ENCODE assay signal across 11 cellular contexts in the genomic region with DNA sequence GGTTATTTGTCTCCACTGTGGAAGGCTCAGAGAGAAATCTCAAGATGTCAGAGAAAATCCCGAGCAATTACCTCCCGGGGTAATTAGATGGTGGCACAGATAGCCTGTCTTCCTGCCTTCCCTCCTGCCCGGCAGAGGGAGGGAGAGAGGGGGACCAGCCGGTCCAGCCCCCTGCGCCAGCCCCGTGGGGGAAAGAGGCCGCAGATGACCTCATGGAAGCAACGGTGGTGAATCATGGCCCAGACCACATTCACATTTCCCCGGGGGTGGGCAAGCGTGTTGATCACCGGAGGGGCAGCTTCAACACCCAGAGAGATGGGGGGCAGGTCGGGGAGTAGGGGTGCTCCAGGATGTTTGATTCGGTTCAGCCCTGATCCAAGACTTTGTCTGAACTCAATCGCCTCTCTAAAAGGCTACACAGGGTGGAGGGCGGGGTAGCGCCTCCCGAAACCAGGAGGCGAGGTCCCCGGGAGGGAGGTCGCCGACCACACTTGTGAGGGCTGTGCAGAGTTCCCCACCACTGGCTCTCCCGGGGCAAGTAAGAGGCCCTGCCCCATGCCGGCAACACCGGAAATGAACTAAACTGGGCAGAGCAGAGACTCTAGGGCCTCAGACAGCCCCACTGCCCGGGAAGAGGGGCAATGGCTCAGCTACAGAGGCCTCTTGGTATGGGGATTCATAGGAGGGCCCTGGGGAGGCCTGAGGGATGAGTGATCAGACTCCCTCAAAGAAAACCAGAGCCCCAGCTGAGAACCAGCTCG.
DNase-seq lines count a peak whose midpoint lies in the region; ATAC-seq, FAIRE-seq and TF ChIP-seq lines count a peak whose summit lies in the region.
"Had no signal": no experiment of that assay in that cellular context is flagged by ENCODE, and none has a peak within 500 bp of the region (broad histone marks: within the 10 kb centered on the region; RNA-seq: fewer than 3 reads in every experiment).

No MANE protein-coding gene starts in this region.

- H3K4me3 ChIP-seq in GM23248 (no peak overlapping the region), fibroblast of lung (replicated peaks in 1 of 4; ENCODE audit: control extremely low read depth in 1 of 4, insufficient read depth in 1 of 4, low read depth in 3 of 4, low read length in 4 of 4) (no peak overlapping the region)

- no peak overlapping the region for H3K27ac ChIP-seq in GM23248
- H3K27ac ChIP-seq in fibroblast of lung (ENCODE audit: insufficient read depth, low read length), result no peak overlapping the region

- FAIRE-seq in RCC 7860 (lab: Jason Lieb, UNC), result peak; percentile 88

- H3K27ac Mint-ChIP-seq in activated T-cell treated with anti-CD3 and anti-CD28 coated beads, Interleukin-2, amount 50 U/mL, for 72 hours, result no peak overlapping the region
- H3K27ac Mint-ChIP-seq: activated CD4-positive, alpha-beta memory T cell treated with anti-CD3 and anti-CD28 coated beads for 36 hours had no signal

- H3K9ac ChIP-seq in GM23248 (peak overlapping the region; percentile 21; the same call in 1 of the 2 replicates), fibroblast of lung (ENCODE audit: insufficient read depth, low read length) (no peak overlapping the region)

- H3K36me3 Mint-ChIP-seq in activated T-cell treated with anti-CD3 and anti-CD28 coated beads, Interleukin-2, amount 50 U/mL, for 72 hours (ENCODE audit: insufficient read depth in 2 of 2), result no peaks in the 10 kb centered on the region
- H3K36me3 Mint-ChIP-seq: activated CD4-positive, alpha-beta memory T cell treated with anti-CD3 and anti-CD28 coated beads for 36 hours; naive thymus-derived CD8-positive, alpha-beta T cell had no signal

- no peaks in the 10 kb centered on the region for H3K36me3 ChIP-seq in GM23248 (ENCODE audit: low read depth)
- no peaks in the 10 kb centered on the region for H3K36me3 ChIP-seq in fibroblast of lung (ENCODE audit: control insufficient read depth, insufficient read depth, low read length)

- intact Hi-C loops in sciatic nerve (cut with DNase I), result no loop called here

- no peaks in the 10 kb centered on the region for H3K9me2 ChIP-seq in GM23248 (ENCODE audit: insufficient read depth)

- 55 to 59% methylated on average over 26 of the region's 26 CpGs for WGBS in GM23248 (ENCODE audit: low coverage in 1 of 2, low lambda C conversion rate in 2 of 2, missing lambda C conversion rate in 2 of 2), 2 experiments

- H4K20me1 ChIP-seq in GM23248 (ENCODE audit: insufficient read depth), result no peaks in the 10 kb centered on the region
- no peaks in the 10 kb centered on the region for H4K20me1 ChIP-seq in fibroblast of lung (ENCODE audit: control insufficient read depth, extremely low read depth, insufficient read depth, low read length)

- no peak overlapping the region for H2AFZ ChIP-seq in GM23248
- no peak overlapping the region for H2AFZ ChIP-seq in fibroblast of lung (ENCODE audit: low read length)

- H3K9me3 Mint-ChIP-seq in activated T-cell treated with anti-CD3 and anti-CD28 coated beads, Interleukin-2, amount 50 U/mL, for 72 hours, result no peaks in the 10 kb centered on the region
- H3K9me3 Mint-ChIP-seq: activated CD4-positive, alpha-beta memory T cell treated with anti-CD3 and anti-CD28 coated beads for 36 hours had no signal

- H3K4me3 Mint-ChIP-seq in activated T-cell treated with anti-CD3 and anti-CD28 coated beads, Interleukin-2, amount 50 U/mL, for 72 hours, result no peak overlapping the region
- H3K4me3 Mint-ChIP-seq: activated CD4-positive, alpha-beta memory T cell treated with anti-CD3 and anti-CD28 coated beads for 36 hours had no signal

- H3K4me2 ChIP-seq in GM23248 (ENCODE audit: unreplicated experiment) (no peak overlapping the region), fibroblast of lung (ENCODE audit: extremely low read depth, insufficient read depth, low read length) (no peak overlapping the region)

- H3K27me3 Mint-ChIP-seq in activated T-cell treated with anti-CD3 and anti-CD28 coated beads, Interleukin-2, amount 50 U/mL, for 72 hours (ENCODE audit: low read depth), result no peaks in the 10 kb centered on the region
- H3K27me3 Mint-ChIP-seq: activated CD4-positive, alpha-beta memory T cell treated with anti-CD3 and anti-CD28 coated beads for 36 hours; naive thymus-derived CD8-positive, alpha-beta T cell had no signal

- H3K9me3 ChIP-seq in GM23248 (ENCODE audit: low read depth), result no peaks in the 10 kb centered on the region
- no peaks in the 10 kb centered on the region for H3K9me3 ChIP-seq in fibroblast of lung (ENCODE audit: control insufficient read depth, insufficient read depth, low read depth, low read length)

- in situ Hi-C loops in GM23248 (cut with MboI), result no loop called here

- ATAC-seq in sciatic nerve (peak; percentile 62), GM21786 (IDR thresholded peaks at IDR 0.05; ENCODE audit: unreplicated experiment) (no peak)
- ATAC-seq in activated T-cell treated with anti-CD3 and anti-CD28 coated beads, Interleukin-2, amount 50 U/mL, for 72 hours (replicated peaks in 1 of 2), result no peak
- ATAC-seq: naive thymus-derived CD8-positive, alpha-beta T cell had no signal

- H3K27me3 ChIP-seq in GM23248 (replicated peaks; ENCODE audit: insufficient read depth), result peaks cover 9% of the 10 kb centered on the region; the same call in 1 of the 2 replicates
- H3K27me3 ChIP-seq in fibroblast of lung (ENCODE audit: control insufficient read depth, insufficient read depth, low read length), result peaks cover 2% of the 10 kb centered on the region

- DNase-seq in GM23248 (peak; percentile 73), RCC 7860 (ENCODE audit: low spot score) (peak; percentile 93), fibroblast of lung (ENCODE audit: low read depth in 2 of 2) (peak; percentile 4 to 87), sciatic nerve (ENCODE audit: low spot score) (peak; percentile 64), RPMI8226 (no peak), NCI-H146 treated with DMSO at 0.1 percent for 48 hours (lab: John Stamatoyannopoulos, UW; ENCODE audit: unreplicated experiment) (no peak)
- no peak for DNase-seq in activated T-cell treated with anti-CD3 and anti-CD28 coated beads, Interleukin-2, amount 50 U/mL, for 72 hours
- DNase-seq: activated CD4-positive, alpha-beta memory T cell treated with anti-CD3 and anti-CD28 coated beads for 36 hours; naive thymus-derived CD8-positive, alpha-beta T cell; NCI-H1092 had no signal

- no peaks in the 10 kb centered on the region for H3F3A ChIP-seq in GM23248 (ENCODE audit: insufficient read depth)

- H3K79me2 ChIP-seq in GM23248 (ENCODE audit: insufficient read depth), result no peaks in the 10 kb centered on the region
- no peaks in the 10 kb centered on the region for H3K79me2 ChIP-seq in fibroblast of lung (ENCODE audit: control insufficient read depth, insufficient read depth, low read length)

- no peak for TF ChIP-seq CTCF in fibroblast of lung (conservative IDR thresholded peaks at IDR 0.05 in 1 of 2, IDR thresholded peaks at IDR 0.05 in 1 of 2; ENCODE audit: low read depth in 1 of 2, low read length in 2 of 2)

- H3K4me1 ChIP-seq in GM23248 (ENCODE audit: insufficient read depth) (no peaks in the 10 kb centered on the region; the same call in 1 of the 2 replicates), fibroblast of lung (ENCODE audit: control insufficient read depth, extremely low read depth, insufficient read depth, low read length) (no peaks in the 10 kb centered on the region)

- no peaks in the 10 kb centered on the region for H3K4me1 Mint-ChIP-seq in activated T-cell treated with anti-CD3 and anti-CD28 coated beads, Interleukin-2, amount 50 U/mL, for 72 hours (ENCODE audit: low read depth)

Comparison
In these comparisons a context has a peak if more than half of its experiments do, and no peak if none do; other contexts are left out.
1. DNase-seq: peak in GM23248 (single experiment), RCC 7860 (single experiment), fibroblast of lung (2 of 2) and sciatic nerve (single experiment); none in RPMI8226 (single experiment), activated T-cell treated with anti-CD3 and anti-CD28 coated beads, Interleukin-2, amount 50 U/mL, for 72 hours (0 of 2) and NCI-H146 treated with DMSO at 0.1 percent for 48 hours (single experiment).